In genomic region chr10:29955308-29955935, GRCh38 we compare ENCODE assay signal across 15 cellular contexts.
DNase-seq lines count a peak whose midpoint lies in the region; ATAC-seq and TF ChIP-seq lines count a peak whose summit lies in the region.
"Had no signal": no experiment of that assay in that cellular context is flagged by ENCODE, and none has a peak within 500 bp of the region (broad histone marks: within the 10 kb centered on the region; RNA-seq: fewer than 3 reads in every experiment).

No MANE protein-coding gene starts in this region.

- intact Hi-C loops in ovary (cut with DNase I): no loop called here

- H3K36me3 ChIP-seq in ovary: no peaks in the 10 kb centered on the region
- H3K36me3 ChIP-seq: BLaER1 treated with 17β-estradiol and CSF1 and Interleukin-3, amounts not matched to agents 10 nM and 100 nM; esophagus squamous epithelium; suprapubic skin had no signal

- peak; percentile 73 for DNase-seq in H4 (ENCODE audit: low spot score)
- DNase-seq in WTC11 (ENCODE audit: low spot score): no peak
- DNase-seq in fibroblast of the aortic adventitia (ENCODE audit: low read depth): peak; percentile 28
- DNase-seq in osteocyte (ENCODE audit: extremely low spot score, unreplicated experiment): no peak
- DNase-seq in SKM-1 treated with dmso at 0.1 percent for 144 hours (lab: John Stamatoyannopoulos, UW; ENCODE audit: unreplicated experiment): no peak
- no peak for DNase-seq in ovary
- DNase-seq: activated CD4-positive, alpha-beta T cell treated with anti-CD3 and anti-CD28 coated beads, Interleukin-2, amount 50 U/mL, for 4 hours; activated T-cell treated with anti-CD3 and anti-CD28 coated beads, Interleukin-2, amount 50 U/mL, for 72 hours; esophagus squamous epithelium; NCI-H2107; Right ventricle myocardium superior had no signal

- H3K4me1 Mint-ChIP-seq in WTC11 (peaks cover 7% of the 10 kb centered on the region), osteocyte (ENCODE audit: unreplicated experiment) (peaks cover 72% of the 10 kb centered on the region)

- H3K27ac ChIP-seq in ovary: no peak overlapping the region
- H3K27ac ChIP-seq: BLaER1 treated with 17β-estradiol and CSF1 and Interleukin-3, amounts not matched to agents 10 nM and 100 nM; esophagus squamous epithelium; parathyroid adenoma; suprapubic skin had no signal

- CTCF ChIA-PET in WTC11 (lab: Charles Lee): interaction anchor here (0.6 kb wide), 1 partner anchor 76 kb away, joined by 4 read pairs; no protein-coding TSS in a partner anchor

- WGBS in ovary, 3 donors: 72 to 85% (median 83%) methylated on average over 5 of the region's 5 CpGs

- H3K27me3 Mint-ChIP-seq in WTC11 (ENCODE audit: low read depth) (no peaks in the 10 kb centered on the region), osteocyte (ENCODE audit: unreplicated experiment) (no peaks in the 10 kb centered on the region)

- H3K36me3 Mint-ChIP-seq in WTC11 (no peaks in the 10 kb centered on the region), osteocyte (ENCODE audit: unreplicated experiment) (no peaks in the 10 kb centered on the region)

- H3K27ac Mint-ChIP-seq in WTC11: no peak overlapping the region
- H3K27ac Mint-ChIP-seq in osteocyte (ENCODE audit: unreplicated experiment): peak overlapping the region; percentile 88
- H3K27ac Mint-ChIP-seq: activated T-cell treated with anti-CD3 and anti-CD28 coated beads, Interleukin-2, amount 50 U/mL, for 72 hours had no signal

- POLR2A ChIA-PET in WTC11 (lab: Charles Lee): no interaction called here

- ATAC-seq in WTC11 (peak; percentile 51), GM19455 (IDR thresholded peaks at IDR 0.05; ENCODE audit: unreplicated experiment) (no peak)
- ATAC-seq: activated T-cell treated with anti-CD3 and anti-CD28 coated beads, Interleukin-2, amount 50 U/mL, for 72 hours had no signal

- TF ChIP-seq CTCF in WTC11 (IDR thresholded peaks at IDR 0.05) (no peak), fibroblast of the aortic adventitia (IDR thresholded peaks at IDR 0.05; ENCODE audit: insufficient read depth, low read length) (no peak), osteocyte (IDR thresholded peaks at IDR 0.05) (peak; percentile 14), ovary (IDR thresholded peaks at IDR 0.05) (no peak)

- H3K9me3 ChIP-seq in ovary: no peaks in the 10 kb centered on the region
- H3K9me3 ChIP-seq: esophagus squamous epithelium, suprapubic skin had no signal

- H3K4me3 Mint-ChIP-seq in WTC11: no peak overlapping the region
- H3K4me3 Mint-ChIP-seq in osteocyte (ENCODE audit: unreplicated experiment): no peak overlapping the region
- H3K4me3 Mint-ChIP-seq: activated T-cell treated with anti-CD3 and anti-CD28 coated beads, Interleukin-2, amount 50 U/mL, for 72 hours had no signal

- H3K4me3 ChIP-seq in fibroblast of the aortic adventitia (ENCODE audit: low read depth, low read length) (no peak overlapping the region), ovary (no peak overlapping the region)
- H3K4me3 ChIP-seq: BLaER1 treated with 17β-estradiol and CSF1 and Interleukin-3, amounts not matched to agents 10 nM and 100 nM; esophagus squamous epithelium; suprapubic skin had no signal

- H3K9me3 Mint-ChIP-seq in WTC11 (peaks cover 8% of the 10 kb centered on the region), osteocyte (ENCODE audit: unreplicated experiment) (peaks cover 4% of the 10 kb centered on the region)
- H3K9me3 Mint-ChIP-seq: activated T-cell treated with anti-CD3 and anti-CD28 coated beads, Interleukin-2, amount 50 U/mL, for 72 hours had no signal

- no peak for TF ChIP-seq POLR2A in ovary (IDR thresholded peaks at IDR 0.05)

- H3K4me1 ChIP-seq in ovary (ENCODE audit: insufficient read depth): no peaks in the 10 kb centered on the region

- no peak for TF ChIP-seq EP300 in ovary (IDR thresholded peaks at IDR 0.05)

- no peaks in the 10 kb centered on the region for H3K27me3 ChIP-seq in ovary
- H3K27me3 ChIP-seq: esophagus squamous epithelium, suprapubic skin had no signal

TF ChIP-seq in WTC11, 78 proteins besides CTCF, POLR2A, EP300 and RAD21:
- TF ChIP-seq FOXP1 (CRISPR knock-in tag; IDR thresholded peaks at IDR 0.05; ENCODE audit: borderline replicate concordance) (no peak), AR (CRISPR knock-in tag; IDR thresholded peaks at IDR 0.05) (no peak), NR2C2 (CRISPR knock-in tag; IDR thresholded peaks at IDR 0.05) (no peak), ETV6 (CRISPR knock-in tag; IDR thresholded peaks at IDR 0.05) (no peak), HMGXB4 (CRISPR knock-in tag; IDR thresholded peaks at IDR 0.05) (no peak), MYBL2 (CRISPR knock-in tag; IDR thresholded peaks at IDR 0.05) (no peak), KAT7 (CRISPR knock-in tag; IDR thresholded peaks at IDR 0.05; ENCODE audit: borderline replicate concordance) (no peak), ZSCAN18 (CRISPR knock-in tag; IDR thresholded peaks at IDR 0.05) (no peak), TCF7 (CRISPR knock-in tag; IDR thresholded peaks at IDR 0.05; ENCODE audit: low read depth) (no peak), ZNF396 (CRISPR knock-in tag; IDR thresholded peaks at IDR 0.05; ENCODE audit: borderline replicate concordance) (no peak), ESRRA (CRISPR knock-in tag; IDR thresholded peaks at IDR 0.05; ENCODE audit: borderline replicate concordance) (no peak), CREM (CRISPR knock-in tag; IDR thresholded peaks at IDR 0.05) (no peak), SOX15 (CRISPR knock-in tag; IDR thresholded peaks at IDR 0.05) (no peak), ZNF281 (CRISPR knock-in tag; IDR thresholded peaks at IDR 0.05) (no peak)

Comparison
In these comparisons a context has a peak if more than half of its experiments do, and no peak if none do; other contexts are left out.
1. DNase-seq: peak in H4 (single experiment) and fibroblast of the aortic adventitia (single experiment); none in WTC11 (single experiment), osteocyte (single experiment), SKM-1 treated with dmso at 0.1 percent for 144 hours (single experiment) and ovary (0 of 5).